Comparison of ENCODE assay signal across 2 cellular contexts in genomic region chr10:90787376-90787775, GRCh38.
"Had no signal": no experiment of that assay in that cellular context is flagged by ENCODE, and none has a peak within 500 bp of the region (broad histone marks: within the 10 kb centered on the region; RNA-seq: fewer than 3 reads in every experiment).

No MANE protein-coding gene starts in this region.

- DNase-seq: GF-D8 had no signal

- H3K4me3 ChIP-seq: GM12878 had no signal
